8 cellular contexts compared by ENCODE assay signal in the genomic region with DNA sequence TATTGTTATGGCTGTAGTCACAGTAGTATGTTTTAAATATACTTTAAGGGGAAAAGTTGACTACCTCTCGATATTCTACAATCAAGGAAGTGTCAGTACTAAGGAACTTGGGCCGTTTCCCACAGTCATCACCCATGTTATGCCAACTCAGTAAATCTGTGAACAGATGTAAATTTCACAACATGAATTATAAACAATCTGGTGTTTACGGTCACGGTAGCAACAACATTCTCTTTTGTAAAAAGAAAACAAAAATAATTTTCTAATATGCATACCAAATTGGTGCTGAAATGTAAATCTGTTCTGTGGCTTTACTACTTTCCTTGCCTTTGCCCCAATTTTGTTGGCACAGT. TPM values are rescaled to one million over a fixed set of nuclear protein-coding genes. Genes with fewer than 3 reads are reported as not detected.
DNase-seq lines count a peak whose midpoint lies in the region; ATAC-seq and TF ChIP-seq lines count a peak whose summit lies in the region.

No MANE protein-coding gene starts in this region.

- peaks cover 3% of the 10 kb centered on the region for H3K36me3 ChIP-seq in MG63

- DNase-seq in Ammon's horn (ENCODE audit: low spot score) = peak; percentile 22
- peak; percentile 9 for DNase-seq in MG63
- no peak for DNase-seq in natural killer cell
- DNase-seq in GOT3 (lab: John Stamatoyannopoulos, UW) = no peak

- H3K9me3 Mint-ChIP-seq in dendritic cell treated with granulocyte-macrophage colony-stimulating factor and Interleukin-4, amounts not matched to agents 40 ng/mL and 50 ng/mL, for 4 days = no peaks in the 10 kb centered on the region
- no peaks in the 10 kb centered on the region for H3K9me3 Mint-ChIP-seq in natural killer cell

- intact Hi-C loops in dendritic cell treated with granulocyte-macrophage colony-stimulating factor and Interleukin-4, amounts not matched to agents 40 ng/mL and 50 ng/mL, for 4 days (cut with micrococcal nuclease) = loop anchor here (10.0 kb wide), 2 partner anchors 209 to 1431 kb away; a partner anchor contains a TSS
- intact Hi-C loops in natural killer cell (cut with micrococcal nuclease) = loop anchor here (5.0 to 10.0 kb wide), 3 partner anchors 308 to 1979 kb away; a partner anchor contains a TSS

- no peaks in the 10 kb centered on the region for H3K9me3 ChIP-seq in MG63

- H3K4me3 ChIP-seq in MG63 = peak overlapping the region; percentile 68

- no peak for ATAC-seq in natural killer cell
- ATAC-seq in HG02763 (IDR thresholded peaks at IDR 0.05; ENCODE audit: unreplicated experiment) = no peak
- no peak for ATAC-seq in GM18519 (IDR thresholded peaks at IDR 0.05; ENCODE audit: low FRiP score, unreplicated experiment)
- no peak for ATAC-seq in HG03095 (IDR thresholded peaks at IDR 0.05; ENCODE audit: unreplicated experiment)

- no peaks in the 10 kb centered on the region for H3K27me3 ChIP-seq in MG63

- H3K4me3 Mint-ChIP-seq in dendritic cell treated with granulocyte-macrophage colony-stimulating factor and Interleukin-4, amounts not matched to agents 40 ng/mL and 50 ng/mL, for 4 days = peak overlapping the region; percentile 88
- peak overlapping the region; percentile 98 for H3K4me3 Mint-ChIP-seq in natural killer cell

- H3K4me1 Mint-ChIP-seq in dendritic cell treated with granulocyte-macrophage colony-stimulating factor and Interleukin-4, amounts not matched to agents 40 ng/mL and 50 ng/mL, for 4 days (ENCODE audit: low read depth) = peaks cover 22% of the 10 kb centered on the region
- peaks cover 65 to 74% of the 10 kb centered on the region in 2 donors for H3K4me1 Mint-ChIP-seq in natural killer cell

- peak overlapping the region; percentile 98 for H3K27ac Mint-ChIP-seq in dendritic cell treated with granulocyte-macrophage colony-stimulating factor and Interleukin-4, amounts not matched to agents 40 ng/mL and 50 ng/mL, for 4 days
- H3K27ac Mint-ChIP-seq in natural killer cell = peak overlapping the region; percentile 96 to 99

- peaks cover 3% of the 10 kb centered on the region for H3K27me3 Mint-ChIP-seq in dendritic cell treated with granulocyte-macrophage colony-stimulating factor and Interleukin-4, amounts not matched to agents 40 ng/mL and 50 ng/mL, for 4 days
- H3K27me3 Mint-ChIP-seq in natural killer cell (ENCODE audit: low read depth in 2 of 2) = no peaks in the 10 kb centered on the region

- no peak for TF ChIP-seq CTCF in natural killer cell (IDR thresholded peaks at IDR 0.05)

- H3K36me3 Mint-ChIP-seq in dendritic cell treated with granulocyte-macrophage colony-stimulating factor and Interleukin-4, amounts not matched to agents 40 ng/mL and 50 ng/mL, for 4 days (ENCODE audit: low read depth) = peaks cover 23% of the 10 kb centered on the region
- no peaks in the 10 kb centered on the region for H3K36me3 Mint-ChIP-seq in natural killer cell

RNA-seq across cellular contexts. Expression of a gene that starts 1.2 kb away (rescaled TPM):
- total RNA-seq in MG63 (2014; rRNA removed; shearing (Covaris generic); ENCODE audit: low replicate concordance) = 24.1 and 25.1 TPM in 2 replicates
- 100 to 1,000 TPM in 2 of 3 donors, 10 to 100 TPM in 1; 98.1 to 114 (median 109) TPM for total RNA-seq in natural killer cell

Comparison
In these comparisons a context has a peak if more than half of its experiments do, and no peak if none do; other contexts are left out.
1. DNase-seq: peak in Ammon's horn (single experiment) and MG63 (single experiment); none in natural killer cell (single experiment) and GOT3 (single experiment).